In genomic region chr10:72340510-72340895, GRCh38 we compare ENCODE assay signal across 8 cellular contexts. TPM values are rescaled to one million over a fixed set of nuclear protein-coding genes. Genes with fewer than 3 reads are reported as not detected.
DNase-seq lines count a peak whose midpoint lies in the region; TF ChIP-seq lines count a peak whose summit lies in the region.

No MANE protein-coding gene starts in this region.

- TF ChIP-seq EP300 in suprapubic skin (IDR thresholded peaks at IDR 0.05) = no peak

- H3K4me1 ChIP-seq in suprapubic skin = peaks cover 31% of the 10 kb centered on the region

- H3K36me3 Mint-ChIP-seq in mesothelial cell of epicardium = peaks cover 16% of the 10 kb centered on the region

- peaks cover 7% of the 10 kb centered on the region for H3K4me1 Mint-ChIP-seq in mesothelial cell of epicardium

- WGBS in suprapubic skin = 49% methylated on average over 13 of the region's 15 CpGs

- TF ChIP-seq POLR2A in suprapubic skin (IDR thresholded peaks at IDR 0.05) = no peak

- H3K4me3 Mint-ChIP-seq in mesothelial cell of epicardium = no peak overlapping the region

- H3K36me3 ChIP-seq in MG63 (peaks cover 56% of the 10 kb centered on the region), suprapubic skin (peaks cover 80% of the 10 kb centered on the region)

- DNase-seq in GM10266 (ENCODE audit: extremely low spot score) (peak; percentile 65), MG63 (peak; percentile 62), dermis blood vessel endothelial cell (peak; percentile 78), mesothelial cell of epicardium (ENCODE audit: low spot score in 2 of 2, unreplicated experiment in 2 of 2) (peak in 1 of 2 experiments; percentile 80), suprapubic skin (ENCODE audit: low spot score in 2 of 2) (no peak), MV-4-11 (lab: John Stamatoyannopoulos, UW) (no peak), DMS79 (lab: John Stamatoyannopoulos, UW) (no peak)
- peak; percentile 63 to 73 for DNase-seq in activated CD4-positive, alpha-beta T cell treated with anti-CD3 and anti-CD28 coated beads, Interleukin-2, amount 50 U/mL, for 24 hours (ENCODE audit: low read depth in 1 of 2, low spot score in 1 of 2)

- H3K27me3 Mint-ChIP-seq in mesothelial cell of epicardium (ENCODE audit: low read depth) = no peaks in the 10 kb centered on the region

- peak overlapping the region; percentile 5 for H3K27ac ChIP-seq in suprapubic skin

- peak; percentile 92 for TF ChIP-seq CTCF in GM10266 (IDR thresholded peaks at IDR 0.05; ENCODE audit: control insufficient read depth, insufficient read depth, low read depth, missing control alignments)
- TF ChIP-seq CTCF in mesothelial cell of epicardium (IDR thresholded peaks at IDR 0.05; ENCODE audit: unreplicated experiment) = peak; percentile 90
- TF ChIP-seq CTCF in suprapubic skin (IDR thresholded peaks at IDR 0.05) = peak; percentile 90 to 96

- H3K27ac Mint-ChIP-seq in mesothelial cell of epicardium = no peak overlapping the region

- H3K9me3 ChIP-seq in MG63 = no peaks in the 10 kb centered on the region
- no peaks in the 10 kb centered on the region for H3K9me3 ChIP-seq in suprapubic skin

- no peaks in the 10 kb centered on the region for H3K27me3 ChIP-seq in MG63
- H3K27me3 ChIP-seq in suprapubic skin = no peaks in the 10 kb centered on the region

- H3K9me3 Mint-ChIP-seq in mesothelial cell of epicardium = no peaks in the 10 kb centered on the region

- H3K4me3 ChIP-seq in MG63 (no peak overlapping the region), suprapubic skin (no peak overlapping the region)

RNA-seq across cellular contexts. Expression of gene DNAJB12, which starts 14.2 kb away (rescaled TPM):
- 19.3 and 24.4 TPM in 2 replicates for total RNA-seq in MG63 (2014; rRNA removed; shearing (Covaris generic); ENCODE audit: low replicate concordance)
- total RNA-seq in dermis blood vessel endothelial cell = 25.9 and 35.9 TPM in 2 replicates
- 31.4 to 35.3 TPM (median 32.1 TPM) in 3 replicates for total RNA-seq in mesothelial cell of epicardium
- 10 to 100 TPM; 44.0 to 61.8 (median 46.7) TPM for total RNA-seq in suprapubic skin

Comparison
In these comparisons a context has a peak if more than half of its experiments do, and no peak if none do; other contexts are left out.
1. DNase-seq: peak in GM10266 (single experiment), MG63 (single experiment), activated CD4-positive, alpha-beta T cell treated with anti-CD3 and anti-CD28 coated beads, Interleukin-2, amount 50 U/mL, for 24 hours (2 of 2) and dermis blood vessel endothelial cell (single experiment); none in suprapubic skin (0 of 2), MV-4-11 (single experiment) and DMS79 (single experiment).
2. Peak in every context shown above with its lines, with median percentiles within 50 percentile points of each other: CTCF ChIP-seq.